Comparison of ENCODE assay signal across 9 cellular contexts in the genomic region with DNA sequence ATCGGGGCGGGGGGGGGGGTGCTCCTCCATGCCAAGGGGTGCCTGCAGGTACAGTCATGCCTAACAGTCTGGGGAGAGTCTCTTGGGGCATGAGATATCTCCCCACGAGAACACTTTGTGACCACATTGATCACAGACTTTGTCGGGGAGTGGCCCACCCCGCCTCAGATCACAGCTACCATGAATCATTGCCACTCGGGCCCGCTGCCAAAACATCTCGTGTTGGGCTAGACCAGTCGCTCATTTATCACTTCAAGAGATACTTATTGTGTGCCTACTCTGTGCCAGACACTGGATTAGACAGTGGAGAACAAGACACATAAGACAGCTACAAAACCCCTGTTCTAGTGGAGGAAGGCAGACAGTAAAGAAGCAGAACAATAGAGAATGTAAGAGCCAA.
DNase-seq lines count a peak whose midpoint lies in the region; ATAC-seq, FAIRE-seq and TF ChIP-seq lines count a peak whose summit lies in the region.
"Had no signal": no experiment of that assay in that cellular context is flagged by ENCODE, and none has a peak within 500 bp of the region (broad histone marks: within the 10 kb centered on the region; RNA-seq: fewer than 3 reads in every experiment).

No MANE protein-coding gene starts in this region.

- intact Hi-C loops in K562 (cut with micrococcal nuclease) (no loop called here), pancreas (cut with DNase I) (no loop called here)

- in situ Hi-C loops in K562 (cut with MboI), result no loop called here

- no peaks in the 10 kb centered on the region for H3K79me2 ChIP-seq in K562 (ENCODE audit: control insufficient read depth, insufficient read depth, low read length)

- no peak for TF ChIP-seq EP300 in K562 (IDR thresholded peaks at IDR 0.05; ENCODE audit: low read length)

- no peaks in the 10 kb centered on the region for H3K27me3 Mint-ChIP-seq in CD4-positive, CD25-positive, alpha-beta regulatory T cell
- no peaks in the 10 kb centered on the region for H3K27me3 Mint-ChIP-seq in T-helper 17 cell

- H3K36me3 ChIP-seq in CD4-positive, CD25-positive, alpha-beta regulatory T cell (ENCODE audit: control insufficient read depth, insufficient read depth, low read length), result peaks cover 16% of the 10 kb centered on the region
- peaks cover 5% of the 10 kb centered on the region; the same call in 1 of the 3 replicates for H3K36me3 ChIP-seq in K562 (ENCODE audit: control insufficient read depth, insufficient read depth, low read length)
- H3K36me3 ChIP-seq in pancreas, result no peaks in the 10 kb centered on the region

- TF ChIP-seq POLR2A in K562 (conservative IDR thresholded peaks at IDR 0.05), result no peak

- BruUV-seq in K562 (replicated peaks; lab: Mats Ljungman, UMichigan), result no TSS peak

- no peaks in the 10 kb centered on the region for H3K9me3 ChIP-seq in CD4-positive, CD25-positive, alpha-beta regulatory T cell (ENCODE audit: control insufficient read depth in 2 of 2, low read length in 2 of 2)
- H3K9me3 ChIP-seq in K562 (replicated peaks; ENCODE audit: control insufficient read depth, insufficient read depth, low read depth, low read length), result no peaks in the 10 kb centered on the region
- H3K9me3 ChIP-seq in pancreas, result no peaks in the 10 kb centered on the region
- H3K9me3 ChIP-seq in T-helper 17 cell (ENCODE audit: control insufficient read depth, low read length, poor library complexity, severe bottlenecking), result no peaks in the 10 kb centered on the region

- no peaks in the 10 kb centered on the region for H3K9me3 Mint-ChIP-seq in CD4-positive, CD25-positive, alpha-beta regulatory T cell

- peak in 1 of 3 donors; percentile 65 for DNase-seq in CD4-positive, CD25-positive, alpha-beta regulatory T cell
- DNase-seq in NCI-H446 treated with DMSO at 0.1 percent for 48 hours (lab: John Stamatoyannopoulos, UW) (peak; percentile 42), K562 (ENCODE audit: extremely low read depth in 1 of 4, low spot score in 3 of 4) (peak in 2 of 4 experiments; percentile 19 to 25), pancreas (peak in 3 of 6 donors; percentile 30 to 68 (median 36)), T-helper 17 cell (no peak)

- H3K4me3 Mint-ChIP-seq in CD4-positive, CD25-positive, alpha-beta regulatory T cell, result no peak overlapping the region
- H3K4me3 Mint-ChIP-seq in T-helper 17 cell, result no peak overlapping the region

- no peak overlapping the region for H2AFZ ChIP-seq in K562 (ENCODE audit: low read depth, low read length)

- ATAC-seq in CD4-positive, CD25-positive, alpha-beta regulatory T cell (ENCODE audit: low read depth in 2 of 2), result peak; percentile 28 to 39
- ATAC-seq in K562 (no peak), pancreas (peak in 3 of 4 donors; percentile 37 to 73 (median 67)), HG03097 (IDR thresholded peaks at IDR 0.05; ENCODE audit: low FRiP score, unreplicated experiment) (no peak), HG02840 (IDR thresholded peaks at IDR 0.05; ENCODE audit: low FRiP score, unreplicated experiment) (no peak), GM18502 (IDR thresholded peaks at IDR 0.05; ENCODE audit: poor library complexity, unreplicated experiment) (no peak), T-helper 17 cell (no peak)
- ATAC-seq: Panc1 had no signal

- POLR2A ChIA-PET in K562 (lab: Yijun Ruan, JAX), result interaction anchor here (0.6 kb wide), 1 partner anchor 682 kb away, joined by 3 read pairs; no protein-coding TSS in a partner anchor

- peak overlapping the region in 1 of 3 donors; percentile 31 for H3K27ac Mint-ChIP-seq in CD4-positive, CD25-positive, alpha-beta regulatory T cell
- H3K27ac Mint-ChIP-seq in T-helper 17 cell, result no peak overlapping the region

- H3K4me1 ChIP-seq in CD4-positive, CD25-positive, alpha-beta regulatory T cell (ENCODE audit: control insufficient read depth, insufficient read depth, low read length, poor library complexity, severe bottlenecking), result no peaks in the 10 kb centered on the region
- peaks cover 4 to 5% of the 10 kb centered on the region in 2 experiments for H3K4me1 ChIP-seq in K562 (replicated peaks in 1 of 2; ENCODE audit: control insufficient read depth in 2 of 2, insufficient read depth in 2 of 2, low read length in 2 of 2)
- H3K4me1 ChIP-seq in pancreas, result no peaks in the 10 kb centered on the region

- no peak overlapping the region for H3K27ac ChIP-seq in CD4-positive, CD25-positive, alpha-beta regulatory T cell (ENCODE audit: insufficient read depth, low read length, poor library complexity, severe bottlenecking)
- H3K27ac ChIP-seq in K562 (ENCODE audit: extremely low read depth, low read depth, low read length) (no peak overlapping the region), pancreas (peak overlapping the region in 1 of 4 donors; percentile 21)

- CTCF ChIA-PET in K562 (lab: Yijun Ruan, JAX; ENCODE audit: low intra/inter-chr PET ratio), result no interaction called here

- no peak overlapping the region for H3K9ac ChIP-seq in K562 (ENCODE audit: insufficient read depth in 1 of 2, low read depth in 2 of 2, low read length in 2 of 2)

- no peak for TF ChIP-seq RAD21 in K562 (CRISPR knock-in tag; conservative IDR thresholded peaks at IDR 0.05 in 1 of 2, IDR thresholded peaks at IDR 0.05 in 1 of 2)

- H3K4me1 Mint-ChIP-seq in CD4-positive, CD25-positive, alpha-beta regulatory T cell, result peaks cover 2 to 8% (median 5%) of the 10 kb centered on the region in 4 donors
- H3K4me1 Mint-ChIP-seq in T-helper 17 cell, result peaks cover 4% of the 10 kb centered on the region

- WGBS in K562 (ENCODE audit: insufficient coverage, low coverage, missing lambda C conversion rate), result 15% methylated on average over 7 of the region's 9 CpGs
- 59 to 63% methylated on average over 9 of the region's 9 CpGs for WGBS in pancreas, 2 donors

- H3K4me3 ChIP-seq in CD4-positive, CD25-positive, alpha-beta regulatory T cell (ENCODE audit: low read depth, low read length), result no peak overlapping the region
- no peak overlapping the region for H3K4me3 ChIP-seq in K562
- no peak overlapping the region for H3K4me3 ChIP-seq in pancreas

- FAIRE-seq in K562 (lab: Jason Lieb, UNC) (no peak), pancreas (lab: Jason Lieb, UNC) (no peak)

- no peaks in the 10 kb centered on the region for H3K27me3 ChIP-seq in CD4-positive, CD25-positive, alpha-beta regulatory T cell (ENCODE audit: control insufficient read depth, insufficient read depth, low read length)
- H3K27me3 ChIP-seq in K562 (ENCODE audit: control insufficient read depth in 2 of 2, insufficient read depth in 2 of 2, low read length in 2 of 2), result no peaks in the 10 kb centered on the region
- H3K27me3 ChIP-seq in pancreas, result no peaks in the 10 kb centered on the region

- no peaks in the 10 kb centered on the region for H3K9me1 ChIP-seq in K562 (ENCODE audit: control insufficient read depth, insufficient read depth, low read length)

- H3K36me3 Mint-ChIP-seq in CD4-positive, CD25-positive, alpha-beta regulatory T cell, result peaks cover 24% of the 10 kb centered on the region
- H3K36me3 Mint-ChIP-seq in T-helper 17 cell (ENCODE audit: low read depth), result peaks cover 4% of the 10 kb centered on the region

- no peaks in the 10 kb centered on the region for H4K20me1 ChIP-seq in K562 (replicated peaks; ENCODE audit: control insufficient read depth, insufficient read depth, low read length)

- no peak for TF ChIP-seq CTCF in K562 (IDR thresholded peaks at IDR 0.05 in 2 of 3, conservative IDR thresholded peaks at IDR 0.05 in 1 of 3; ENCODE audit: insufficient read depth in 2 of 3, low read depth in 1 of 3, low read length in 3 of 3)
- TF ChIP-seq CTCF in pancreas (IDR thresholded peaks at IDR 0.05), result no peak

- no peak overlapping the region for H3K4me2 ChIP-seq in K562 (ENCODE audit: insufficient read depth, low read length)

TF ChIP-seq in K562, 482 proteins besides CTCF, POLR2A, EP300 and RAD21 (continues in another document):
- TF ChIP-seq PHF20 (IDR thresholded peaks at IDR 0.05; ENCODE audit: partially characterized antibody) (no peak), HNRNPK (IDR thresholded peaks at IDR 0.05; ENCODE audit: low read depth, low read length, poor library complexity, severe bottlenecking) (no peak), BHLHE40 (IDR thresholded peaks at IDR 0.05; ENCODE audit: low read length) (peak; percentile 71), HMG20A (CRISPR knock-in tag; conservative IDR thresholded peaks at IDR 0.05) (no peak), CHCHD3 (CRISPR knock-in tag; IDR thresholded peaks at IDR 0.05) (no peak), ZFP1 (CRISPR knock-in tag; IDR thresholded peaks at IDR 0.05) (no peak), FOXJ3 (CRISPR knock-in tag; IDR thresholded peaks at IDR 0.05) (no peak), MEIS2 (IDR thresholded peaks at IDR 0.05; ENCODE audit: partially characterized antibody) (peak; percentile 71), TRIM24 (IDR thresholded peaks at IDR 0.05) (no peak), ETS2 (tag; IDR thresholded peaks at IDR 0.05; ENCODE audit: borderline replicate concordance, poor library complexity, severe bottlenecking) (no peak), NFIC (IDR thresholded peaks at IDR 0.05) (peak; percentile 70)
- TF ChIP-seq, protein P1, sequence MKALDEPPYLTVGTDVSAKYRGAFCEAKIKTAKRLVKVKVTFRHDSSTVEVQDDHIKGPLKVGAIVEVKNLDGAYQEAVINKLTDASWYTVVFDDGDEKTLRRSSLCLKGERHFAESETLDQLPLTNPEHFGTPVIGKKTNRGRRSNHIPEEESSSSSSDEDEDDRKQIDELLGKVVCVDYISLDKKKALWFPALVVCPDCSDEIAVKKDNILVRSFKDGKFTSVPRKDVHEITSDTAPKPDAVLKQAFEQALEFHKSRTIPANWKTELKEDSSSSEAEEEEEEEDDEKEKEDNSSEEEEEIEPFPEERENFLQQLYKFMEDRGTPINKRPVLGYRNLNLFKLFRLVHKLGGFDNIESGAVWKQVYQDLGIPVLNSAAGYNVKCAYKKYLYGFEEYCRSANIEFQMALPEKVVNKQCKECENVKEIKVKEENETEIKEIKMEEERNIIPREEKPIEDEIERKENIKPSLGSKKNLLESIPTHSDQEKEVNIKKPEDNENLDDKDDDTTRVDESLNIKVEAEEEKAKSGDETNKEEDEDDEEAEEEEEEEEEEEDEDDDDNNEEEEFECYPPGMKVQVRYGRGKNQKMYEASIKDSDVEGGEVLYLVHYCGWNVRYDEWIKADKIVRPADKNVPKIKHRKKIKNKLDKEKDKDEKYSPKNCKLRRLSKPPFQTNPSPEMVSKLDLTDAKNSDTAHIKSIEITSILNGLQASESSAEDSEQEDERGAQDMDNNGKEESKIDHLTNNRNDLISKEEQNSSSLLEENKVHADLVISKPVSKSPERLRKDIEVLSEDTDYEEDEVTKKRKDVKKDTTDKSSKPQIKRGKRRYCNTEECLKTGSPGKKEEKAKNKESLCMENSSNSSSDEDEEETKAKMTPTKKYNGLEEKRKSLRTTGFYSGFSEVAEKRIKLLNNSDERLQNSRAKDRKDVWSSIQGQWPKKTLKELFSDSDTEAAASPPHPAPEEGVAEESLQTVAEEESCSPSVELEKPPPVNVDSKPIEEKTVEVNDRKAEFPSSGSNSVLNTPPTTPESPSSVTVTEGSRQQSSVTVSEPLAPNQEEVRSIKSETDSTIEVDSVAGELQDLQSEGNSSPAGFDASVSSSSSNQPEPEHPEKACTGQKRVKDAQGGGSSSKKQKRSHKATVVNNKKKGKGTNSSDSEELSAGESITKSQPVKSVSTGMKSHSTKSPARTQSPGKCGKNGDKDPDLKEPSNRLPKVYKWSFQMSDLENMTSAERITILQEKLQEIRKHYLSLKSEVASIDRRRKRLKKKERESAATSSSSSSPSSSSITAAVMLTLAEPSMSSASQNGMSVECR (CRISPR knock-in tag; IDR thresholded peaks at IDR 0.05), result no peak

Comparison
In these comparisons a context has a peak if more than half of its experiments do, and no peak if none do; other contexts are left out.
1. ATAC-seq: peak in CD4-positive, CD25-positive, alpha-beta regulatory T cell (2 of 2) and pancreas (3 of 4); none in K562 (single experiment), HG03097 (single experiment), HG02840 (single experiment), GM18502 (single experiment) and T-helper 17 cell (single experiment).